20 cellular contexts compared by ENCODE assay signal in the genomic region with DNA sequence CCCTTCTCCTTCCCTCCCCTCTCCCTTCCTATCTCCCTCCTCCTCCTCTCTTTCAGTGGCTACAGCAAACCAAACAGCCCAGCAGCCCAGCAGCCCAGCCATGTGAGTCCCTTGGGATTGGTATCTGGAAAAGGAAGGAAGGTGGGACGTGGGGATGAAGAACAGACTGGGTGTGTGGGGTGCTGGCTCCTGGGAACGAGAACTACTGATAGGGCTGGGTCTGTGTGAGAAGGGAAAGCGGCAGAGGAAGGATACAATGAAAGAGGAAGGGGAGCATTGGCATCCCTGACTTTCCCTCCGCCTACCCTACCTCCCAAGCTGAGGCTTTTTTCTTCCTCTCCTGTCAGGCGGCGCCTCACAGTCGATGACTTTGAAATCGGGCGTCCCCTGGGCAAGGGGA. TPM values are rescaled to one million over a fixed set of nuclear protein-coding genes. Genes with fewer than 3 reads are reported as not detected.
DNase-seq lines count a peak whose midpoint lies in the region; ATAC-seq, FAIRE-seq and TF ChIP-seq lines count a peak whose summit lies in the region.
"Had no signal": no experiment of that assay in that cellular context is flagged by ENCODE, and none has a peak within 500 bp of the region (broad histone marks: within the 10 kb centered on the region; RNA-seq: fewer than 3 reads in every experiment).

No MANE protein-coding gene starts in this region.

- CTCF ChIA-PET in K562 (lab: Yijun Ruan, JAX; ENCODE audit: low intra/inter-chr PET ratio): no interaction called here

- peaks cover 7% of the 10 kb centered on the region; the same call in 1 of the 2 replicates for H3K4me1 ChIP-seq in HUES6 (ENCODE audit: control insufficient read depth, insufficient read depth, low read length)
- H3K4me1 ChIP-seq in K562 (replicated peaks in 1 of 2; ENCODE audit: control insufficient read depth in 2 of 2, insufficient read depth in 2 of 2, low read length in 2 of 2): peaks cover 0 to 10% of the 10 kb centered on the region in 2 experiments; a peak in 3 of 5 replicates
- H3K4me1 ChIP-seq: SJCRH30 had no signal

- FAIRE-seq in K562 (lab: Jason Lieb, UNC): no peak
- FAIRE-seq: G401.6, GM12878, H54 had no signal

- TF ChIP-seq POLR2A in K562 (conservative IDR thresholded peaks at IDR 0.05): no peak

- peak overlapping the region; percentile 65 for H3K4me2 ChIP-seq in K562 (ENCODE audit: insufficient read depth, low read length)
- H3K4me2 ChIP-seq: PC-9 had no signal

- peaks cover 7% of the 10 kb centered on the region for H3K27me3 Mint-ChIP-seq in type B pancreatic cell

- no peak overlapping the region for H2AFZ ChIP-seq in K562 (ENCODE audit: low read depth, low read length)
- H2AFZ ChIP-seq: PC-9 had no signal

- H3K9me1 ChIP-seq in K562 (ENCODE audit: control insufficient read depth, insufficient read depth, low read length): no peaks in the 10 kb centered on the region

- no peaks in the 10 kb centered on the region for H3K9me3 Mint-ChIP-seq in type B pancreatic cell

- intact Hi-C loops in K562 (cut with micrococcal nuclease): no loop called here

- no peak for TF ChIP-seq EP300 in K562 (IDR thresholded peaks at IDR 0.05; ENCODE audit: low read length)

- H3K36me3 ChIP-seq in HUES6 (ENCODE audit: control insufficient read depth, insufficient read depth, low read length): no peaks in the 10 kb centered on the region
- no peaks in the 10 kb centered on the region for H3K36me3 ChIP-seq in K562 (ENCODE audit: control insufficient read depth, insufficient read depth, low read length)
- H3K36me3 ChIP-seq: SJCRH30 had no signal

- no peak for ATAC-seq in K562
- no peak for ATAC-seq in GM21825 (IDR thresholded peaks at IDR 0.05; ENCODE audit: unreplicated experiment)
- ATAC-seq: GM12878 had no signal

- H3K4me1 Mint-ChIP-seq in type B pancreatic cell (ENCODE audit: unreplicated experiment): no peaks in the 10 kb centered on the region

- TF ChIP-seq CTCF in K562 (IDR thresholded peaks at IDR 0.05 in 2 of 3, conservative IDR thresholded peaks at IDR 0.05 in 1 of 3; ENCODE audit: insufficient read depth in 2 of 3, low read depth in 1 of 3, low read length in 3 of 3): no peak
- TF ChIP-seq CTCF in type B pancreatic cell (conservative IDR thresholded peaks at IDR 0.05): no peak

- H3K4me3 Mint-ChIP-seq in type B pancreatic cell: no peak overlapping the region
- H3K4me3 Mint-ChIP-seq: CD4-positive, alpha-beta T cell had no signal

- no peak overlapping the region for H3K27ac Mint-ChIP-seq in type B pancreatic cell
- H3K27ac Mint-ChIP-seq: CD4-positive, alpha-beta T cell had no signal

- in situ Hi-C loops in K562 (cut with MboI): no loop called here

- no peaks in the 10 kb centered on the region for H4K20me1 ChIP-seq in K562 (replicated peaks; ENCODE audit: control insufficient read depth, insufficient read depth, low read length)

- H3K27ac ChIP-seq in HUES6 (ENCODE audit: low read depth, low read length) (no peak overlapping the region), K562 (ENCODE audit: extremely low read depth, low read depth, low read length) (no peak overlapping the region)
- H3K27ac ChIP-seq: PC-9, SJCRH30 had no signal

- H3K27me3 ChIP-seq in HUES6 (ENCODE audit: control insufficient read depth, insufficient read depth, low read length): 0 out of 2 replicates have a peak, but pooled peaks cover 6% of the 10 kb centered on the region
- peaks cover 0 to 6% of the 10 kb centered on the region in 2 experiments; a peak in 2 of 5 replicates for H3K27me3 ChIP-seq in K562 (ENCODE audit: control insufficient read depth in 2 of 2, insufficient read depth in 2 of 2, low read length in 2 of 2)
- H3K27me3 ChIP-seq: SJCRH30 had no signal

- no peaks in the 10 kb centered on the region for H3K79me2 ChIP-seq in K562 (ENCODE audit: control insufficient read depth, insufficient read depth, low read length)

- POLR2A ChIA-PET in K562 (lab: Yijun Ruan, JAX): interaction anchor here (0.6 kb wide), 1 partner anchor 32 kb away, joined by 3 read pairs; no protein-coding TSS in a partner anchor

- H3K36me3 Mint-ChIP-seq in type B pancreatic cell: no peaks in the 10 kb centered on the region

- H3K9me3 ChIP-seq in HUES6 (ENCODE audit: control insufficient read depth, insufficient read depth, low read depth, low read length) (no peaks in the 10 kb centered on the region), K562 (replicated peaks; ENCODE audit: control insufficient read depth, insufficient read depth, low read depth, low read length) (peaks cover 3% of the 10 kb centered on the region; the same call in 1 of the 2 replicates), iPS-18c (ENCODE audit: control insufficient read depth, insufficient read depth, low read length) (no peaks in the 10 kb centered on the region)
- H3K9me3 ChIP-seq: SJCRH30 had no signal

- BruUV-seq in K562 (replicated peaks; lab: Mats Ljungman, UMichigan): TSS peak; percentile 51

- H3K9ac ChIP-seq in HUES6 (ENCODE audit: low read length) (peak overlapping the region; percentile 66), K562 (ENCODE audit: insufficient read depth in 1 of 2, low read depth in 2 of 2, low read length in 2 of 2) (no peak overlapping the region)

- H3K4me3 ChIP-seq in HUES6 (ENCODE audit: low read depth, low read length) (peak overlapping the region; percentile 57), K562 (no peak overlapping the region), iPS-18c (ENCODE audit: insufficient read depth, low read depth, low read length) (peak overlapping the region; percentile 46; the same call in 1 of the 2 replicates)
- H3K4me3 ChIP-seq: GM12878, PC-9, SJCRH30 had no signal

- WGBS in K562 (ENCODE audit: insufficient coverage, low coverage, missing lambda C conversion rate): 0% methylated on average over 7 of the region's 9 CpGs

- no peak for TF ChIP-seq RAD21 in K562 (CRISPR knock-in tag; conservative IDR thresholded peaks at IDR 0.05 in 1 of 2, IDR thresholded peaks at IDR 0.05 in 1 of 2)

- DNase-seq in K562 (ENCODE audit: extremely low read depth in 1 of 4, low spot score in 3 of 4) (no peak), type B pancreatic cell (ENCODE audit: extremely low spot score, unreplicated experiment) (peak; percentile 16), COLO829 (ENCODE audit: low spot score) (no peak)
- DNase-seq in stimulated activated CD4-positive, alpha-beta T cell treated with anti-CD3 and anti-CD28 coated beads, Interleukin-2, amount 100 ng/mL, for 24 hours: no peak
- DNase-seq: CD4-positive, alpha-beta T cell; DMS79; KBM-7; NCI-H1436; NCI-H2029; NCI-H2171 treated with DMSO at 0.1 percent for 48 hours; NCI-H446 treated with DMSO at 0.1 percent for 48 hours; NCI-H748 treated with DMSO at 0.1 percent for 48 hours; PC-9; SJCRH30 had no signal

RNA-seq across cellular contexts. Expression of a gene that starts 0.9 kb away (rescaled TPM):
- 3.1 and 5.3 TPM in 2 replicates for total RNA-seq in K562 (2011; cell fraction: chromatin; rRNA removed; ENCODE audit: low replicate concordance)
- total RNA-seq in K562 (2011; cell fraction: nucleolus; rRNA removed): 2.0 and 2.5 TPM in 2 replicates
- total RNA-seq in K562 (2011; cell fraction: nucleoplasm; rRNA removed): 2.4 and 2.9 TPM in 2 replicates
- total RNA-seq in K562 (2014; rRNA removed) (4.7 and 6.0 TPM in 2 replicates), K562 (2014; rRNA removed; fragmentation: Illumina TruSeq; extraction: Trizol) (3.3 and 3.7 TPM in 2 replicates), K562 (2015; rRNA removed; fragmentation: Illumina TruSeq; extraction: Trizol) (4.2 and 4.8 TPM in 2 replicates), K562 (2021) (7.0 and 7.6 TPM in 2 replicates), type B pancreatic cell (ENCODE audit: low replicate concordance) (0.34 and 0.55 TPM in 2 replicates)
- polyA plus RNA-seq in K562 (2011; rRNA removed) (1.3 and 2.8 TPM in 2 replicates), K562 (2014; fragmentation: Illumina TruSeq; extraction: Trizol) (6.8 and 7.1 TPM in 2 replicates), K562 (2014; fragmentation: Nextera tagmentation; extraction: Ambion mirVana) (1 to 10 TPM; 6.0 to 9.0 TPM), K562 (2014; rRNA removed) (7.3 and 8.7 TPM in 2 replicates)
- 1.1 and 2.8 TPM in 2 replicates for polyA plus RNA-seq in K562 (2011; cell fraction: cytosol; rRNA removed)
- 1.1 and 3.2 TPM in 2 replicates for polyA plus RNA-seq in K562 (2011; cell fraction: nucleus; rRNA removed)
- polyA plus RNA-seq in K562 (2012): 6.6 and 10.5 TPM in 2 replicates
- polyA minus RNA-seq in K562 (2011; rRNA and poly(A)+ RNA removed): 0.60 and 2.4 TPM in 2 replicates
- 1.3 TPM in 1 of 2 replicates, not detected in the other for polyA minus RNA-seq in K562 (2011; cell fraction: cytosol; rRNA and poly(A)+ RNA removed)
- polyA minus RNA-seq in K562 (2011; cell fraction: nucleus; rRNA and poly(A)+ RNA removed): 0.40 and 1.00 TPM in 2 replicates

RNA-seq across cellular contexts. Expression of a gene that starts 8.7 kb away (rescaled TPM):
- 23.2 and 27.8 TPM in 2 replicates for total RNA-seq in K562 (2011; cell fraction: chromatin; rRNA removed; ENCODE audit: low replicate concordance)
- 18.3 and 19.7 TPM in 2 replicates for total RNA-seq in K562 (2011; cell fraction: nucleolus; rRNA removed)
- 14.2 and 19.4 TPM in 2 replicates for total RNA-seq in K562 (2011; cell fraction: nucleoplasm; rRNA removed)
- 4.1 and 4.7 TPM in 2 replicates for total RNA-seq in K562 (2014; rRNA removed)
- total RNA-seq in K562 (2014; rRNA removed; fragmentation: Illumina TruSeq; extraction: Trizol): 6.7 TPM in 2 replicates
- 4.5 and 4.9 TPM in 2 replicates for total RNA-seq in K562 (2015; rRNA removed; fragmentation: Illumina TruSeq; extraction: Trizol)
- total RNA-seq in K562 (2021): 4.7 and 5.1 TPM in 2 replicates
- 3.9 and 6.2 TPM in 2 replicates for polyA plus RNA-seq in K562 (2011; rRNA removed)
- polyA plus RNA-seq in K562 (2011; cell fraction: cytosol; rRNA removed): 1.6 and 2.5 TPM in 2 replicates
- polyA plus RNA-seq in K562 (2011; cell fraction: nucleus; rRNA removed): 3.5 and 3.8 TPM in 2 replicates
- 1.1 TPM in 2 replicates for polyA plus RNA-seq in K562 (2012)
- 1.5 and 1.7 TPM in 2 replicates for polyA plus RNA-seq in K562 (2014; fragmentation: Illumina TruSeq; extraction: Trizol)
- polyA plus RNA-seq in K562 (2014; fragmentation: Nextera tagmentation; extraction: Ambion mirVana): under 1 TPM; 0.32 to 0.77 TPM
- 0.74 and 1.4 TPM in 2 replicates for polyA plus RNA-seq in K562 (2014; rRNA removed)
- 25.7 and 28.7 TPM in 2 replicates for polyA minus RNA-seq in K562 (2011; rRNA and poly(A)+ RNA removed)
- polyA minus RNA-seq in K562 (2011; cell fraction: cytosol; rRNA and poly(A)+ RNA removed): 12.0 and 13.1 TPM in 2 replicates
- polyA minus RNA-seq in K562 (2011; cell fraction: nucleus; rRNA and poly(A)+ RNA removed): 7.3 and 15.2 TPM in 2 replicates
- total RNA-seq in type B pancreatic cell (ENCODE audit: low replicate concordance): 16.8 and 16.9 TPM in 2 replicates

RNA-seq across cellular contexts. Expression of a gene that starts 40.4 kb away (rescaled TPM):
- total RNA-seq in K562 (2011; cell fraction: chromatin; rRNA removed; ENCODE audit: low replicate concordance): 8.5 and 11.7 TPM in 2 replicates
- 5.8 TPM in 2 replicates for total RNA-seq in K562 (2011; cell fraction: nucleolus; rRNA removed)
- 4.7 and 5.3 TPM in 2 replicates for total RNA-seq in K562 (2011; cell fraction: nucleoplasm; rRNA removed)
- total RNA-seq in K562 (2014; rRNA removed) (6.8 and 7.9 TPM in 2 replicates), K562 (2014; rRNA removed; fragmentation: Illumina TruSeq; extraction: Trizol) (1.3 and 1.5 TPM in 2 replicates), K562 (2015; rRNA removed; fragmentation: Illumina TruSeq; extraction: Trizol) (1.7 and 2.0 TPM in 2 replicates), K562 (2021) (2.5 and 2.8 TPM in 2 replicates), type B pancreatic cell (ENCODE audit: low replicate concordance) (37.0 and 42.5 TPM in 2 replicates)
- polyA plus RNA-seq in K562 (2011; rRNA removed) (1.5 and 1.6 TPM in 2 replicates), K562 (2014; fragmentation: Illumina TruSeq; extraction: Trizol) (0.76 and 0.77 TPM in 2 replicates), K562 (2014; fragmentation: Nextera tagmentation; extraction: Ambion mirVana) (under 1 TPM; 0.08 to 0.13 TPM), K562 (2014; rRNA removed) (0.99 and 2.4 TPM in 2 replicates)
- 0.97 and 2.1 TPM in 2 replicates for polyA plus RNA-seq in K562 (2011; cell fraction: cytosol; rRNA removed)
- polyA plus RNA-seq in K562 (2011; cell fraction: nucleus; rRNA removed): 2.7 and 3.9 TPM in 2 replicates
- polyA plus RNA-seq in K562 (2012): 1.4 and 1.8 TPM in 2 replicates
- polyA minus RNA-seq in K562 (2011; rRNA and poly(A)+ RNA removed): 6.0 and 7.0 TPM in 2 replicates
- 2.0 and 2.5 TPM in 2 replicates for polyA minus RNA-seq in K562 (2011; cell fraction: cytosol; rRNA and poly(A)+ RNA removed)
- 3.0 and 8.0 TPM in 2 replicates for polyA minus RNA-seq in K562 (2011; cell fraction: nucleus; rRNA and poly(A)+ RNA removed)

RNA-seq across cellular contexts. Expression of a gene that starts 48.6 kb away (rescaled TPM):
- 169 and 191 TPM in 2 replicates for total RNA-seq in K562 (2011; cell fraction: chromatin; rRNA removed; ENCODE audit: low replicate concordance)
- 131 and 161 TPM in 2 replicates for total RNA-seq in K562 (2011; cell fraction: nucleolus; rRNA removed)
- total RNA-seq in K562 (2011; cell fraction: nucleoplasm; rRNA removed): 111 and 139 TPM in 2 replicates
- 18.5 and 22.1 TPM in 2 replicates for total RNA-seq in K562 (2014; rRNA removed)
- 36.2 and 36.7 TPM in 2 replicates for total RNA-seq in K562 (2014; rRNA removed; fragmentation: Illumina TruSeq; extraction: Trizol)
- total RNA-seq in K562 (2015; rRNA removed; fragmentation: Illumina TruSeq; extraction: Trizol): 24.7 and 24.9 TPM in 2 replicates
- total RNA-seq in K562 (2021): 28.0 and 29.6 TPM in 2 replicates
- polyA plus RNA-seq in K562 (2011; rRNA removed): 16.6 and 23.6 TPM in 2 replicates
- polyA plus RNA-seq in K562 (2011; cell fraction: cytosol; rRNA removed): 6.0 and 14.3 TPM in 2 replicates
- 17.9 and 23.9 TPM in 2 replicates for polyA plus RNA-seq in K562 (2011; cell fraction: nucleus; rRNA removed)
- 1.1 and 1.2 TPM in 2 replicates for polyA plus RNA-seq in K562 (2012)
- 1.1 and 1.2 TPM in 2 replicates for polyA plus RNA-seq in K562 (2014; fragmentation: Illumina TruSeq; extraction: Trizol)
- under 1 TPM; 0.45 to 0.87 TPM for polyA plus RNA-seq in K562 (2014; fragmentation: Nextera tagmentation; extraction: Ambion mirVana)
- polyA plus RNA-seq in K562 (2014; rRNA removed): 5.6 and 7.1 TPM in 2 replicates
- polyA minus RNA-seq in K562 (2011; rRNA and poly(A)+ RNA removed): 183 and 200 TPM in 2 replicates
- polyA minus RNA-seq in K562 (2011; cell fraction: cytosol; rRNA and poly(A)+ RNA removed): 67.0 and 68.1 TPM in 2 replicates
- polyA minus RNA-seq in K562 (2011; cell fraction: nucleus; rRNA and poly(A)+ RNA removed): 54.9 and 131 TPM in 2 replicates
- total RNA-seq in type B pancreatic cell (ENCODE audit: low replicate concordance): 58.4 and 66.1 TPM in 2 replicates
